Comparison of ENCODE assay signal across 43 cellular contexts in genomic region chr9:135624282-135624681, GRCh38. TPM values are rescaled to one million over a fixed set of nuclear protein-coding genes. Genes with fewer than 3 reads are reported as not detected.
"Had no signal": no experiment of that assay in that cellular context is flagged by ENCODE, and none has a peak within 500 bp of the region (broad histone marks: within the 10 kb centered on the region; RNA-seq: fewer than 3 reads in every experiment).

No MANE protein-coding gene starts in this region.

- DNase-seq: activated effector memory CD4-positive, alpha-beta T cell treated with anti-CD3 and anti-CD28 coated beads, Interleukin-2, amount 50 U/mL, for 16 hours; activated effector memory CD4-positive, alpha-beta T cell treated with Interleukin-2 at 50 U/mL for 16 hours; activated gamma-delta T cell; activated gamma-delta T cell treated with Interleukin-2 at 50 U/mL for 16 hours; activated naive CD4-positive, alpha-beta T cell; activated naive CD4-positive, alpha-beta T cell treated with anti-CD3 and anti-CD28 coated beads for 36 hours; activated naive CD4-positive, alpha-beta T cell treated with anti-CD3 and anti-CD28 coated beads, Interleukin-2, amount 10 ng/mL, durations not matched to agents 7 days and 5 days; activated naive CD4-positive, alpha-beta T cell treated with anti-CD3 and anti-CD28 coated beads, Interleukin-2, amount 50 U/mL, for 16 hours; activated naive CD4-positive, alpha-beta T cell treated with Interleukin-2 at 50 U/mL for 16 hours; activated naive CD8-positive, alpha-beta T cell treated with anti-CD3 and anti-CD28 coated beads for 36 hours; activated naive CD8-positive, alpha-beta T cell treated with anti-CD3 and anti-CD28 coated beads, Interleukin-2, amount 10 ng/mL, durations not matched to agents 7 days and 5 days; activated naive CD8-positive, alpha-beta T cell treated with anti-CD3 and anti-CD28 coated beads, Interleukin-2, amount 50 U/mL, for 24 hours; activated T-cell treated with anti-CD3 and anti-CD28 coated beads, Interleukin-2, amount 50 U/mL, for 1 hour; activated T-cell treated with anti-CD3 and anti-CD28 coated beads, Interleukin-2, amount 50 U/mL, for 24 hours; activated T-cell treated with anti-CD3 and anti-CD28 coated beads, Interleukin-2, amount 50 U/mL, for 4 hours; activated T-cell treated with anti-CD3 and anti-CD28 coated beads, Interleukin-2, amount 50 U/mL, for 48 hours; activated T-cell treated with anti-CD3 and anti-CD28 coated beads, Interleukin-2, amount 50 U/mL, for 72 hours; adrenal gland; amniotic stem cell; amygdala; anterior cingulate cortex; aorta; body of pancreas; brain microvascular endothelial cell; caudate nucleus; central memory CD4-positive, alpha-beta T cell; cerebellar nuclear complex had no signal

- H3K27me3 ChIP-seq: ascending aorta, body of pancreas, brain microvascular endothelial cell, cardiac muscle cell had no signal

- H3K27ac ChIP-seq: adrenal gland, ascending aorta, body of pancreas, brain microvascular endothelial cell, breast epithelium, cardiac muscle cell had no signal

- ATAC-seq: activated naive CD4-positive, alpha-beta T cell treated with anti-CD3 and anti-CD28 coated beads, Interleukin-2, amount 50 U/mL, for 72 hours; activated naive CD8-positive, alpha-beta T cell treated with anti-CD3 and anti-CD28 coated beads, Interleukin-2, amount 50 U/mL, for 24 hours; activated T-cell treated with anti-CD3 and anti-CD28 coated beads, Interleukin-2, amount 50 U/mL, for 4 hours; activated T-cell treated with anti-CD3 and anti-CD28 coated beads, Interleukin-2, amount 50 U/mL, for 72 hours; activated T-helper 17 cell treated with anti-CD3 and anti-CD28 coated beads, Interleukin-2, amount 50 U/mL, for 72 hours; body of pancreas had no signal

- H3K4me3 ChIP-seq: adrenal gland, ascending aorta, body of pancreas, breast epithelium, cardiac muscle cell had no signal

- H3K36me3 Mint-ChIP-seq: activated naive CD4-positive, alpha-beta T cell treated with anti-CD3 and anti-CD28 coated beads, Interleukin-2, amount 10 ng/mL, durations not matched to agents 7 days and 5 days; activated naive CD8-positive, alpha-beta T cell treated with anti-CD3 and anti-CD28 coated beads for 36 hours; activated naive CD8-positive, alpha-beta T cell treated with anti-CD3 and anti-CD28 coated beads, Interleukin-2, amount 10 ng/mL, durations not matched to agents 7 days and 5 days; brain had no signal

- H3K4me1 ChIP-seq: adrenal gland, ascending aorta, body of pancreas, breast epithelium had no signal

- H3K4me3 Mint-ChIP-seq: activated naive CD4-positive, alpha-beta T cell treated with anti-CD3 and anti-CD28 coated beads for 36 hours; activated naive CD4-positive, alpha-beta T cell treated with anti-CD3 and anti-CD28 coated beads, Interleukin-2, amount 10 ng/mL, durations not matched to agents 7 days and 5 days; activated naive CD4-positive, alpha-beta T cell treated with anti-CD3 and anti-CD28 coated beads, Interleukin-2, amount 50 U/mL, for 24 hours; activated naive CD8-positive, alpha-beta T cell; activated naive CD8-positive, alpha-beta T cell treated with anti-CD3 and anti-CD28 coated beads for 36 hours; activated naive CD8-positive, alpha-beta T cell treated with anti-CD3 and anti-CD28 coated beads, Interleukin-2, amount 10 ng/mL, durations not matched to agents 7 days and 5 days; activated naive CD8-positive, alpha-beta T cell treated with anti-CD3 and anti-CD28 coated beads, Interleukin-2, amount 50 U/mL, for 24 hours; activated T-cell treated with anti-CD3 and anti-CD28 coated beads, Interleukin-2, amount 50 U/mL, for 24 hours; activated T-cell treated with anti-CD3 and anti-CD28 coated beads, Interleukin-2, amount 50 U/mL, for 4 hours; activated T-cell treated with anti-CD3 and anti-CD28 coated beads, Interleukin-2, amount 50 U/mL, for 72 hours; activated T-helper 1 cell treated with anti-CD3 and anti-CD28 coated beads, Interleukin-12 subunit alpha, Interleukin-12 subunit beta, Interleukin-2, Interleukin-4 antibody, amounts not matched to agents 30 ng/mL and 10 ng/mL and 1 ng/mL, durations not matched to agents 14 hours and 24 hours and 36 hours; activated T-helper 17 cell treated with anti-CD3 and anti-CD28 coated beads, Interleukin-2, amount 50 U/mL, for 72 hours; brain; central memory CD8-positive, alpha-beta T cell had no signal

- H3K4me1 Mint-ChIP-seq: activated naive CD4-positive, alpha-beta T cell treated with anti-CD3 and anti-CD28 coated beads, Interleukin-2, amount 10 ng/mL, durations not matched to agents 7 days and 5 days; activated naive CD4-positive, alpha-beta T cell treated with anti-CD3 and anti-CD28 coated beads, Interleukin-2, amount 50 U/mL, for 24 hours; activated naive CD8-positive, alpha-beta T cell treated with anti-CD3 and anti-CD28 coated beads for 36 hours; activated naive CD8-positive, alpha-beta T cell treated with anti-CD3 and anti-CD28 coated beads, Interleukin-2, amount 10 ng/mL, durations not matched to agents 7 days and 5 days; activated naive CD8-positive, alpha-beta T cell treated with anti-CD3 and anti-CD28 coated beads, Interleukin-2, amount 50 U/mL, for 24 hours; activated T-helper 17 cell treated with anti-CD3 and anti-CD28 coated beads, Interleukin-2, amount 50 U/mL, for 72 hours; brain; central memory CD8-positive, alpha-beta T cell had no signal

- H3K9me3 ChIP-seq: body of pancreas had no signal

- H3K27ac Mint-ChIP-seq: activated naive CD4-positive, alpha-beta T cell treated with anti-CD3 and anti-CD28 coated beads for 36 hours; activated naive CD4-positive, alpha-beta T cell treated with anti-CD3 and anti-CD28 coated beads, Interleukin-2, amount 10 ng/mL, durations not matched to agents 7 days and 5 days; activated naive CD4-positive, alpha-beta T cell treated with anti-CD3 and anti-CD28 coated beads, Interleukin-2, amount 50 U/mL, for 72 hours; activated naive CD8-positive, alpha-beta T cell; activated naive CD8-positive, alpha-beta T cell treated with anti-CD3 and anti-CD28 coated beads for 36 hours; activated naive CD8-positive, alpha-beta T cell treated with anti-CD3 and anti-CD28 coated beads, Interleukin-2, amount 10 ng/mL, durations not matched to agents 7 days and 5 days; activated naive CD8-positive, alpha-beta T cell treated with anti-CD3 and anti-CD28 coated beads, Interleukin-2, amount 50 U/mL, for 24 hours; activated T-cell treated with anti-CD3 and anti-CD28 coated beads, Interleukin-2, amount 50 U/mL, for 24 hours; activated T-cell treated with anti-CD3 and anti-CD28 coated beads, Interleukin-2, amount 50 U/mL, for 72 hours; activated T-helper 1 cell treated with anti-CD3 and anti-CD28 coated beads, Interleukin-12 subunit alpha, Interleukin-12 subunit beta, Interleukin-2, Interleukin-4 antibody, amounts not matched to agents 30 ng/mL and 10 ng/mL and 1 ng/mL, durations not matched to agents 14 hours and 24 hours and 36 hours; activated T-helper 17 cell treated with anti-CD3 and anti-CD28 coated beads, Interleukin-2, amount 50 U/mL, for 72 hours; activated T-helper 2 cell treated with anti-CD3 and anti-CD28 coated beads, Interferon-gamma antibody, Interleukin-2, Interleukin-4, amounts not matched to agents 10 μg/mL and 5 μg/mL and 100 μg/mL, durations not matched to agents 14 hours and 24 hours and 36 hours; brain had no signal

- H3K36me3 ChIP-seq: adrenal gland, ascending aorta, brain microvascular endothelial cell, breast epithelium, cardiac muscle cell had no signal

RNA-seq across cellular contexts. Expression of gene GLT6D1, which starts 15.1 kb away (rescaled TPM):
- total RNA-seq: activated naive CD4-positive, alpha-beta T cell treated with anti-CD3 and anti-CD28 coated beads for 36 hours; activated naive CD4-positive, alpha-beta T cell treated with anti-CD3 and anti-CD28 coated beads, Interleukin-2, amount 50 U/mL, for 72 hours; activated naive CD8-positive, alpha-beta T cell treated with anti-CD3 and anti-CD28 coated beads for 36 hours; activated naive CD8-positive, alpha-beta T cell treated with anti-CD3 and anti-CD28 coated beads, Interleukin-2, amount 10 ng/mL, durations not matched to agents 7 days and 5 days; activated T-cell treated with anti-CD3 and anti-CD28 coated beads, Interleukin-2, amount 50 U/mL, for 4 hours; activated T-cell treated with anti-CD3 and anti-CD28 coated beads, Interleukin-2, amount 50 U/mL, for 72 hours; activated T-helper 1 cell treated with anti-CD3 and anti-CD28 coated beads, Interleukin-12 subunit alpha, Interleukin-12 subunit beta, Interleukin-2, Interleukin-4 antibody, amounts not matched to agents 30 ng/mL and 10 ng/mL and 1 ng/mL, durations not matched to agents 14 hours and 24 hours and 36 hours; activated T-helper 17 cell treated with anti-CD3 and anti-CD28 coated beads, Interleukin-2, amount 50 U/mL, for 72 hours; activated T-helper 2 cell treated with anti-CD3 and anti-CD28 coated beads, Interferon-gamma antibody, Interleukin-2, Interleukin-4, amounts not matched to agents 10 μg/mL and 5 μg/mL and 100 μg/mL, durations not matched to agents 14 hours and 24 hours and 36 hours; adrenal gland; aorta; ascending aorta; astrocyte; body of pancreas; breast epithelium; bronchial epithelial cell; cardiac muscle cell; cardiac septum; cerebellum; chondrocyte had no signal

RNA-seq across cellular contexts. Expression of gene LCN9, which starts 38.8 kb away (rescaled TPM):
- total RNA-seq: activated naive CD4-positive, alpha-beta T cell treated with anti-CD3 and anti-CD28 coated beads for 36 hours; activated naive CD4-positive, alpha-beta T cell treated with anti-CD3 and anti-CD28 coated beads, Interleukin-2, amount 50 U/mL, for 72 hours; activated naive CD8-positive, alpha-beta T cell treated with anti-CD3 and anti-CD28 coated beads for 36 hours; activated naive CD8-positive, alpha-beta T cell treated with anti-CD3 and anti-CD28 coated beads, Interleukin-2, amount 10 ng/mL, durations not matched to agents 7 days and 5 days; activated T-cell treated with anti-CD3 and anti-CD28 coated beads, Interleukin-2, amount 50 U/mL, for 4 hours; activated T-cell treated with anti-CD3 and anti-CD28 coated beads, Interleukin-2, amount 50 U/mL, for 72 hours; activated T-helper 1 cell treated with anti-CD3 and anti-CD28 coated beads, Interleukin-12 subunit alpha, Interleukin-12 subunit beta, Interleukin-2, Interleukin-4 antibody, amounts not matched to agents 30 ng/mL and 10 ng/mL and 1 ng/mL, durations not matched to agents 14 hours and 24 hours and 36 hours; activated T-helper 17 cell treated with anti-CD3 and anti-CD28 coated beads, Interleukin-2, amount 50 U/mL, for 72 hours; activated T-helper 2 cell treated with anti-CD3 and anti-CD28 coated beads, Interferon-gamma antibody, Interleukin-2, Interleukin-4, amounts not matched to agents 10 μg/mL and 5 μg/mL and 100 μg/mL, durations not matched to agents 14 hours and 24 hours and 36 hours; adrenal gland; aorta; ascending aorta; body of pancreas; bronchial epithelial cell; cardiac muscle cell; cardiac septum; cerebellum had no signal
